Comparison of ENCODE assay signal across 21 cellular contexts in genomic region chr16:50901062-50901461, GRCh38.
"Had no signal": no experiment of that assay in that cellular context is flagged by ENCODE, and none has a peak within 500 bp of the region (broad histone marks: within the 10 kb centered on the region; RNA-seq: fewer than 3 reads in every experiment).

No MANE protein-coding gene starts in this region.

- ATAC-seq: activated T-cell treated with anti-CD3 and anti-CD28 coated beads, Interleukin-2, amount 50 U/mL, for 4 hours; gastroesophageal sphincter; left cardiac atrium; pancreas; psoas muscle; stimulated activated naive CD8-positive, alpha-beta T cell treated with anti-CD3 and anti-CD28 coated beads, Interleukin-15, Interleukin-2, amounts not matched to agents 100 U/mL and 50 U/mL, for 24 hours had no signal

- H3K27me3 Mint-ChIP-seq: memory B cell had no signal

- H3K4me1 Mint-ChIP-seq: activated naive CD8-positive, alpha-beta T cell treated with anti-CD3 and anti-CD28 coated beads, Interleukin-2, amount 10 ng/mL, durations not matched to agents 7 days and 5 days; memory B cell had no signal

- H3K4me3 Mint-ChIP-seq: activated naive CD4-positive, alpha-beta T cell treated with anti-CD3 and anti-CD28 coated beads for 36 hours; activated naive CD8-positive, alpha-beta T cell treated with anti-CD3 and anti-CD28 coated beads, Interleukin-2, amount 10 ng/mL, durations not matched to agents 7 days and 5 days; activated T-cell treated with anti-CD3 and anti-CD28 coated beads, Interleukin-2, amount 50 U/mL, for 4 hours; memory B cell; nephron progenitor cell had no signal

- H3K36me3 Mint-ChIP-seq: activated naive CD8-positive, alpha-beta T cell treated with anti-CD3 and anti-CD28 coated beads, Interleukin-2, amount 10 ng/mL, durations not matched to agents 7 days and 5 days had no signal

- H3K9me3 Mint-ChIP-seq: activated naive CD8-positive, alpha-beta T cell treated with anti-CD3 and anti-CD28 coated beads, Interleukin-2, amount 10 ng/mL, durations not matched to agents 7 days and 5 days had no signal

- H3K4me3 ChIP-seq: coronary artery, esophagus squamous epithelium, gastroesophageal sphincter, pancreas, psoas muscle, right atrium auricular region had no signal

- H3K36me3 ChIP-seq: esophagus squamous epithelium, gastroesophageal sphincter, pancreas, right atrium auricular region had no signal

- H3K27me3 ChIP-seq: esophagus squamous epithelium, pancreas, right atrium auricular region had no signal

- DNase-seq: activated CD4-positive, alpha-beta T cell treated with anti-CD3 and anti-CD28 coated beads for 1 hour; activated CD4-positive, alpha-beta T cell treated with anti-CD3 and anti-CD28 coated beads, Interleukin-2, amount 50 U/mL, for 1 hour; activated CD8-positive, alpha-beta memory T cell treated with anti-CD3 and anti-CD28 coated beads, Interleukin-2, amount 50 U/mL, for 4 hours; activated effector memory CD4-positive, alpha-beta T cell treated with Interleukin-2 at 50 U/mL for 16 hours; activated naive CD4-positive, alpha-beta T cell treated with anti-CD3 and anti-CD28 coated beads for 36 hours; activated naive CD8-positive, alpha-beta T cell treated with anti-CD3 and anti-CD28 coated beads, Interleukin-2, amount 10 ng/mL, durations not matched to agents 7 days and 5 days; activated T-cell treated with anti-CD3 and anti-CD28 coated beads, Interleukin-2, amount 50 U/mL, for 4 hours; amniotic stem cell; cerebellar nuclear complex; esophagus squamous epithelium; head of caudate nucleus; left cardiac atrium; nephron progenitor cell; pancreas; psoas muscle; stimulated activated CD4-positive, alpha-beta T cell treated with anti-CD3 and anti-CD28 coated beads, Interleukin-4, amount 100 ng/mL, for 4 hours; stimulated activated naive CD8-positive, alpha-beta T cell treated with anti-CD3 and anti-CD28 coated beads, Interleukin-15, Interleukin-2, amounts not matched to agents 100 U/mL and 50 U/mL, for 24 hours had no signal

- H3K9me3 ChIP-seq: esophagus squamous epithelium, pancreas, psoas muscle had no signal

- H3K27ac Mint-ChIP-seq: activated naive CD4-positive, alpha-beta T cell treated with anti-CD3 and anti-CD28 coated beads for 36 hours; activated naive CD8-positive, alpha-beta T cell treated with anti-CD3 and anti-CD28 coated beads, Interleukin-2, amount 10 ng/mL, durations not matched to agents 7 days and 5 days; memory B cell; nephron progenitor cell had no signal

- H3K4me1 ChIP-seq: esophagus squamous epithelium, gastroesophageal sphincter, pancreas, psoas muscle, right atrium auricular region had no signal

- H3K27ac ChIP-seq: coronary artery, esophagus squamous epithelium, gastroesophageal sphincter, pancreas, psoas muscle, right atrium auricular region had no signal
